Comparison of ENCODE assay signal across 16 cellular contexts in the genomic region with DNA sequence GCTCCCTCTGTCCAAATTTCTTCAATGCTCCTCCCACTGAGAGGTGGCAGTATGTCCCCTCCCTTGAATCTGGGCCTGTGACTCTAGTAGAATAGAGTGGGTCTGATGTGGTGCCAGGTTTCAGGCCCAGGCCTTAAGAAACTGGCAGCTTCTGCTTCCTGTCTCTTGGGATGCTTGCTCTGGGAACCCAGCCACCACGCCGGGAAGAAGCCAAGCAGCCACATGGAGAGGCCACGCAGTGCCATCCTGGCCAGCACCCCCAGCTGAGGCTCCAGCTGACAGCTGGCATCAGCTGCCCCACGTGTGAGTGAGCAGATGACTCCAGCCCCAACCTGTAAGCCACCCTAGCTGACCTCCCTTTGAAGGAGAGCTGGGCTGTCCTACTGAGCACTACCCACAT. TPM values are rescaled to one million over a fixed set of nuclear protein-coding genes. Genes with fewer than 3 reads are reported as not detected.
A peak's percentile ranks its signal among the peaks of the same experiment; 100 is the strongest.
DNase-seq lines count a peak whose midpoint lies in the region; ATAC-seq and TF ChIP-seq lines count a peak whose summit lies in the region.
"Had no signal": no experiment of that assay in that cellular context is flagged by ENCODE, and none has a peak within 500 bp of the region (broad histone marks: within the 10 kb centered on the region; RNA-seq: fewer than 3 reads in every experiment).

No MANE protein-coding gene starts in this region.

- H3K4me1 ChIP-seq in adipocyte (ENCODE audit: control insufficient read depth, insufficient read depth, low read length), result peaks cover 4% of the 10 kb centered on the region
- peaks cover 0 to 11% (median 0%) of the 10 kb centered on the region in 12 donors for H3K4me1 ChIP-seq in heart left ventricle
- no peaks in the 10 kb centered on the region for H3K4me1 ChIP-seq in vagina

- H3K27ac ChIP-seq in heart left ventricle (peak overlapping the region in 1 of 12 donors; percentile 12), substantia nigra (ENCODE audit: low read depth, low read length, poor library complexity, severe bottlenecking) (no peak overlapping the region), vagina (no peak overlapping the region)
- H3K27ac ChIP-seq: thoracic aorta had no signal

- H3K4me3 ChIP-seq in adipocyte (ENCODE audit: low read length) (no peak overlapping the region), heart left ventricle (no peak overlapping the region), vagina (no peak overlapping the region)
- H3K4me3 ChIP-seq: thoracic aorta had no signal

- peak; percentile 40 for DNase-seq in LHCN-M2 (ENCODE audit: low read depth)
- DNase-seq in adipocyte (ENCODE audit: low read depth), result peak; percentile 20
- DNase-seq in heart left ventricle, result peak; percentile 60 to 88 (median 68)
- DNase-seq in substantia nigra (lab: John Stamatoyannopoulos, UW), result peak in 45 of 49 donors; percentile 12 to 92 (median 60)
- DNase-seq in vagina (ENCODE audit: extremely low spot score in 2 of 2), result no peak
- DNase-seq in germinal center (ENCODE audit: low spot score), result no peak
- DNase-seq in stimulated activated CD4-positive, alpha-beta T cell treated with anti-CD3 and anti-CD28 coated beads, Interleukin-12 subunit alpha, Interleukin-12 subunit beta, amount 100 ng/mL, for 4 hours, result no peak
- DNase-seq: activated CD8-positive, alpha-beta memory T cell treated with anti-CD3 and anti-CD28 coated beads, Interleukin-2, amount 10 ng/mL, durations not matched to agents 7 days and 5 days; dermis blood vessel endothelial cell; kidney glomerular epithelial cell; NCI-H526 treated with DMSO at 0.1 percent for 48 hours; SHP77; small intestine had no signal

- no peak for TF ChIP-seq POLR2A in heart left ventricle (IDR thresholded peaks at IDR 0.05)
- no peak for TF ChIP-seq POLR2A in vagina (IDR thresholded peaks at IDR 0.05)

- H3K9ac ChIP-seq in adipocyte (ENCODE audit: low read length), result no peak overlapping the region

- ATAC-seq in heart left ventricle, result peak; percentile 76 to 97 (median 81)
- ATAC-seq in activated CD4-positive, CD25-positive, alpha-beta regulatory T cell treated with anti-CD3 and anti-CD28 coated beads, Interleukin-2, amount 50 U/mL, for 24 hours, result no peak
- ATAC-seq: activated CD8-positive, alpha-beta memory T cell treated with anti-CD3 and anti-CD28 coated beads, Interleukin-2, amount 10 ng/mL, durations not matched to agents 7 days and 5 days had no signal

- TF ChIP-seq CTCF in heart left ventricle (IDR thresholded peaks at IDR 0.05), result no peak
- no peak for TF ChIP-seq CTCF in vagina (IDR thresholded peaks at IDR 0.05)

- H3K27me3 ChIP-seq in adipocyte (replicated peaks; ENCODE audit: control insufficient read depth, insufficient read depth, low read length) (peaks cover 8% of the 10 kb centered on the region), heart left ventricle (peaks cover 0 to 7% (median 0%) of the 10 kb centered on the region in 9 donors), vagina (no peaks in the 10 kb centered on the region)

- no peaks in the 10 kb centered on the region for H3K36me3 ChIP-seq in adipocyte (ENCODE audit: control insufficient read depth, insufficient read depth, low read length, severe bottlenecking)
- H3K36me3 ChIP-seq in heart left ventricle, result no peaks in the 10 kb centered on the region
- no peaks in the 10 kb centered on the region for H3K36me3 ChIP-seq in vagina
- H3K36me3 ChIP-seq: thoracic aorta had no signal

- intact Hi-C loops in heart left ventricle (cut with DNase I), result loop anchor here in 6 of 10 donors (5.0 to 10.0 kb wide), 3 partner anchors 63 to 275 kb away; a partner anchor contains a TSS
- intact Hi-C loops in vagina (cut with DNase I), result no loop called here

- 10 to 28% (median 19%) methylated on average over 4 of the region's 4 CpGs for WGBS in heart left ventricle, 4 donors

- no peaks in the 10 kb centered on the region for H3K9me3 ChIP-seq in adipocyte (ENCODE audit: control insufficient read depth, low read length)
- no peaks in the 10 kb centered on the region for H3K9me3 ChIP-seq in heart left ventricle
- no peaks in the 10 kb centered on the region for H3K9me3 ChIP-seq in vagina
- H3K9me3 ChIP-seq: thoracic aorta had no signal

RNA-seq across cellular contexts. Expression of a gene that starts 7.3 kb away (rescaled TPM):
- total RNA-seq in LHCN-M2 (2014; rRNA removed) (49.7 and 50.8 TPM in 2 replicates), heart left ventricle (10 to 100 TPM; 22.2 to 53.1 (median 30.9) TPM), vagina (16.9 TPM)
- 61.2 TPM for polyA plus RNA-seq in LHCN-M2 (2012)
- 10 to 100 TPM; 15.4 to 59.3 TPM for polyA plus RNA-seq in heart left ventricle

RNA-seq across cellular contexts. Expression of a gene that starts 9.5 kb away (rescaled TPM):
- total RNA-seq in LHCN-M2 (2014; rRNA removed) (not detected in 2 replicates), heart left ventricle (not detected), vagina (not detected)
- polyA plus RNA-seq in LHCN-M2 (2012), result not detected
- not detected for polyA plus RNA-seq in heart left ventricle
- total RNA-seq: activated CD8-positive, alpha-beta memory T cell treated with anti-CD3 and anti-CD28 coated beads, Interleukin-2, amount 10 ng/mL, durations not matched to agents 7 days and 5 days; dermis blood vessel endothelial cell; MCF 10A; thoracic aorta had no signal

RNA-seq across cellular contexts. Expression of a gene that starts 9.6 kb away (rescaled TPM):
- total RNA-seq in LHCN-M2 (2014; rRNA removed) (0.83 and 2.0 TPM in 2 replicates), heart left ventricle (under 1 TPM in 1 of 9 donors, not detected in 8; 0.23 TPM), vagina (not detected)
- 0.50 TPM for polyA plus RNA-seq in LHCN-M2 (2012)
- not detected for polyA plus RNA-seq in heart left ventricle
- total RNA-seq: activated CD8-positive, alpha-beta memory T cell treated with anti-CD3 and anti-CD28 coated beads, Interleukin-2, amount 10 ng/mL, durations not matched to agents 7 days and 5 days; MCF 10A; thoracic aorta had no signal

RNA-seq across cellular contexts. Expression of a gene that starts 30.0 kb away (rescaled TPM):
- total RNA-seq in LHCN-M2 (2014; rRNA removed) (11.7 and 16.2 TPM in 2 replicates), heart left ventricle (1 to 10 TPM in 1 of 9 donors, under 1 TPM in 8; 0.25 to 1.9 (median 0.48) TPM), vagina (0.49 TPM)
- polyA plus RNA-seq in LHCN-M2 (2012), result 5.6 TPM
- under 1 TPM; 0.15 to 0.36 TPM for polyA plus RNA-seq in heart left ventricle

Comparison
In these comparisons a context has a peak if more than half of its experiments do, and no peak if none do; other contexts are left out.
1. DNase-seq: peak in LHCN-M2 (single experiment), adipocyte (single experiment), heart left ventricle (5 of 5) and substantia nigra (45 of 49); none in vagina (0 of 2), germinal center (single experiment) and stimulated activated CD4-positive, alpha-beta T cell treated with anti-CD3 and anti-CD28 coated beads, Interleukin-12 subunit alpha, Interleukin-12 subunit beta, amount 100 ng/mL, for 4 hours (single experiment).
2. ATAC-seq: peak in heart left ventricle (4 of 4); none in activated CD4-positive, CD25-positive, alpha-beta regulatory T cell treated with anti-CD3 and anti-CD28 coated beads, Interleukin-2, amount 50 U/mL, for 24 hours (0 of 2).